In the genomic region with DNA sequence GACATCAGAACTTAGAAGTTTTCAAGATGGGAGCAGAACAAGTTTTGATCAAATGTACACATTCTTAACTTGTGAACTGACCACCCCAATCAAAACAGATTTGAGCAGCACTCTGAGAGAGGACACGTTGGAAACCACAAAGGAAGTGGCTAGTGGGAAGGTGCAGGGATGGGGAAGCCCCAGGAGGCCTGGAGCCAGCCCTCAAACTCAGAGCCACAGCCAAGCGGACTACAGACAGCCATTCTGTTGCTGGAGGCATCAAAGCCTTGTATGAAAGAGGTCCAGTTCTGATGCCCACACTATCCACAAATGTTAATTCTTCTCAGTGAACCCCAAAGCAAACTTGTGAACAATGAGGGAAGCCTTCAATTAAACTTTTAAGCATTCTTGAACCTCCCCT, we compare ENCODE assay signal across 12 cellular contexts.
DNase-seq lines count a peak whose midpoint lies in the region; ATAC-seq and TF ChIP-seq lines count a peak whose summit lies in the region.
"Had no signal": no experiment of that assay in that cellular context is flagged by ENCODE, and none has a peak within 500 bp of the region (broad histone marks: within the 10 kb centered on the region; RNA-seq: fewer than 3 reads in every experiment).

No MANE protein-coding gene starts in this region.

- H3K4me3 ChIP-seq in brain microvascular endothelial cell (ENCODE audit: low read depth, low read length) (no peak overlapping the region), upper lobe of right lung (no peak overlapping the region)
- H3K4me3 ChIP-seq: body of pancreas, pancreas, SJSA1 had no signal

- POLR2A ChIA-PET in HEK293T (lab: Yijun Ruan, JAX) = no interaction called here

- in situ Hi-C loops in brain microvascular endothelial cell (cut with HindIII; ENCODE audit: low pct_ligation_motif_present, low sequenced_read_pairs) = no loop called here

- no peaks in the 10 kb centered on the region for H3K9me3 ChIP-seq in upper lobe of right lung
- H3K9me3 ChIP-seq: body of pancreas, pancreas, SJSA1 had no signal

- no peak overlapping the region for H3K27ac ChIP-seq in brain microvascular endothelial cell
- H3K27ac ChIP-seq in upper lobe of right lung = no peak overlapping the region
- H3K27ac ChIP-seq: body of pancreas, SJSA1 had no signal

- ATAC-seq in upper lobe of right lung = peak; percentile 47
- ATAC-seq: body of pancreas had no signal

- H3K27me3 ChIP-seq in brain microvascular endothelial cell (replicated peaks) (no peaks in the 10 kb centered on the region), upper lobe of right lung (no peaks in the 10 kb centered on the region)
- H3K27me3 ChIP-seq: body of pancreas, pancreas, SJSA1 had no signal

- CTCF ChIA-PET in HEK293T (lab: Yijun Ruan, JAX) = no interaction called here

- H3K36me3 ChIP-seq in brain microvascular endothelial cell (replicated peaks) = no peaks in the 10 kb centered on the region
- H3K36me3 ChIP-seq in upper lobe of right lung = no peaks in the 10 kb centered on the region
- H3K36me3 ChIP-seq: pancreas, SJSA1 had no signal

- DNase-seq in stimulated activated CD4-positive, alpha-beta T cell treated with anti-CD3 and anti-CD28 coated beads, Interleukin-15, amount 100 ng/mL, for 24 hours = peak; percentile 44
- no peak for DNase-seq in stimulated activated CD4-positive, alpha-beta T cell treated with anti-CD3 and anti-CD28 coated beads, Interleukin-4, amount 100 ng/mL, for 1 hour
- DNase-seq in NOMO-1 (lab: John Stamatoyannopoulos, UW; ENCODE audit: unreplicated experiment in 2 of 2) (peak; percentile 42 to 51), brain microvascular endothelial cell (peak; percentile 10), upper lobe of right lung (no peak), DMS79 (lab: John Stamatoyannopoulos, UW) (no peak), HEK293T (ENCODE audit: extremely low spot score) (no peak), middle frontal gyrus (ENCODE audit: extremely low spot score, low spot score) (no peak)
- DNase-seq: body of pancreas, DMS 273 treated with DMSO at 0.1 percent for 48 hours, pancreas had no signal

- TF ChIP-seq CTCF in brain microvascular endothelial cell (IDR thresholded peaks at IDR 0.05; ENCODE audit: low read depth, low read length, missing control alignments) (no peak), upper lobe of right lung (IDR thresholded peaks at IDR 0.05) (no peak)

- intact Hi-C loops in upper lobe of right lung (cut with DNase I) = no loop called here

- peaks cover 8% of the 10 kb centered on the region for H3K4me1 ChIP-seq in upper lobe of right lung

TF ChIP-seq in HEK293T, 16 proteins besides CTCF, POLR2A, EP300 and RAD21:
- no peak for TF ChIP-seq SP1 (IDR thresholded peaks at IDR 0.05)
- TF ChIP-seq TARDBP (IDR thresholded peaks at IDR 0.05) = no peak
- no peak for TF ChIP-seq L3MBTL2 (conservative IDR thresholded peaks at IDR 0.05)
- TF ChIP-seq FOXK2 (IDR thresholded peaks at IDR 0.05) = no peak
- TF ChIP-seq BHLHE40 (IDR thresholded peaks at IDR 0.05; ENCODE audit: borderline replicate concordance) = no peak
- no peak for TF ChIP-seq NFRKB (IDR thresholded peaks at IDR 0.05)
- no peak for TF ChIP-seq SUZ12 (IDR thresholded peaks at IDR 0.05)
- no peak for TF ChIP-seq ZNF384 (IDR thresholded peaks at IDR 0.05)
- TF ChIP-seq FOXM1 (IDR thresholded peaks at IDR 0.05; ENCODE audit: borderline replicate concordance) = no peak

Comparison
In these comparisons a context has a peak if more than half of its experiments do, and no peak if none do; other contexts are left out.
1. DNase-seq: peak in stimulated activated CD4-positive, alpha-beta T cell treated with anti-CD3 and anti-CD28 coated beads, Interleukin-15, amount 100 ng/mL, for 24 hours (single experiment), NOMO-1 (2 of 2) and brain microvascular endothelial cell (single experiment); none in stimulated activated CD4-positive, alpha-beta T cell treated with anti-CD3 and anti-CD28 coated beads, Interleukin-4, amount 100 ng/mL, for 1 hour (single experiment), upper lobe of right lung (single experiment), DMS79 (single experiment), HEK293T (single experiment) and middle frontal gyrus (single experiment).